8 cellular contexts compared by ENCODE assay signal in the genomic region with DNA sequence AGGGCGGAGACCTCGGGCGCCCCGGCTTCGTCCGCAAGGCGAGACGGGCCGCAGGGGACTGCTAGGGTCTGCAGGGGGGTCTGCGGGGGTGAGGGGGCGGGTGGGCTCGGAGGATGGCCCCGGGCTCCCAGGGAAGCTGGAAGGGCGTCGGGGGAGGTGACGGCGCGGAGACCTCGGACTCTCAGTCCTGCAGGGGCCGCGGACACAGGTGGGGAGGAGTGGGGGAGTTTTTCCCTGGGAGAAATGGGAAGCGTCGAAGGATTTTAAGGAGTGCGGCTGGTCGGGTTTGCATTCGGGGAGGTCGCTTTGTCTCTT. TPM values are rescaled to one million over a fixed set of nuclear protein-coding genes. Genes with fewer than 3 reads are reported as not detected.
DNase-seq lines count a peak whose midpoint lies in the region; ATAC-seq, FAIRE-seq and TF ChIP-seq lines count a peak whose summit lies in the region.

No MANE protein-coding gene starts in this region.

- peaks cover 0 to 3% of the 10 kb centered on the region in 2 experiments; a peak in 1 of 4 replicates for H3K27me3 ChIP-seq in GM12878 (replicated peaks in 1 of 2; ENCODE audit: control insufficient read depth in 2 of 2, insufficient read depth in 2 of 2, low read length in 1 of 2)
- no peaks in the 10 kb centered on the region for H3K27me3 ChIP-seq in right lobe of liver
- no peaks in the 10 kb centered on the region for H3K27me3 ChIP-seq in thoracic aorta (replicated peaks; ENCODE audit: insufficient read depth)

- SMC1A ChIA-PET in GM12878 (lab: Charles Lee; ENCODE audit: uncharacterized antibody, unreplicated experiment) = interaction anchor here (2.0 kb wide), 1 partner anchor 62 kb away, joined by 4 read pairs; no protein-coding TSS in a partner anchor

- H3K4me1 ChIP-seq in GM12878 (ENCODE audit: control insufficient read depth, insufficient read depth, low read length) (peaks cover 5% of the 10 kb centered on the region; the same call in 1 of the 2 replicates), right lobe of liver (peaks cover 0 to 11% (median 4%) of the 10 kb centered on the region in 4 donors), thoracic aorta (ENCODE audit: control insufficient read depth in 1 of 2, low read depth in 2 of 2) (peaks cover 7 to 18% of the 10 kb centered on the region in 2 donors)

- no peaks in the 10 kb centered on the region for H3K79me2 ChIP-seq in GM12878 (ENCODE audit: control insufficient read depth, insufficient read depth, low read length)

- H3K4me1 Mint-ChIP-seq in activated CD4-positive, alpha-beta T cell treated with anti-CD3 and anti-CD28 coated beads, Interleukin-2, amount 10 ng/mL, durations not matched to agents 7 days and 5 days = peaks cover 23% of the 10 kb centered on the region

- H3K27ac ChIP-seq in GM12878 (ENCODE audit: control insufficient read depth, insufficient read depth) (no peak overlapping the region), right lobe of liver (no peak overlapping the region), thoracic aorta (no peak overlapping the region)

- H3K4me3 ChIP-seq in GM12878 (no peak overlapping the region), right lobe of liver (peak overlapping the region; percentile 47 to 65 (median 57)), thoracic aorta (peak overlapping the region; percentile 88)

- no TSS peak for BruUV-seq in GM12878 (replicated peaks; lab: Mats Ljungman, UMichigan)

- no peak for TF ChIP-seq EP300 in GM12878 (IDR thresholded peaks at IDR 0.05; ENCODE audit: borderline replicate concordance in 1 of 2, control insufficient read depth in 1 of 2, low read depth in 2 of 2, low read length in 2 of 2)

- peaks cover 10% of the 10 kb centered on the region for H3K9me3 Mint-ChIP-seq in activated CD4-positive, alpha-beta T cell treated with anti-CD3 and anti-CD28 coated beads, Interleukin-2, amount 10 ng/mL, durations not matched to agents 7 days and 5 days

- TF ChIP-seq POLR2A in GM12878 (IDR thresholded peaks at IDR 0.05; ENCODE audit: low read depth, low read length) = no peak
- TF ChIP-seq POLR2A in right lobe of liver (IDR thresholded peaks at IDR 0.05) = no peak

- in situ Hi-C loops in GM12878 (cut with MboI) = no loop called here

- peak overlapping the region; percentile 60 for H3K4me3 Mint-ChIP-seq in activated CD4-positive, alpha-beta T cell treated with anti-CD3 and anti-CD28 coated beads, Interleukin-2, amount 10 ng/mL, durations not matched to agents 7 days and 5 days

- WGBS in GM12878 (ENCODE audit: insufficient coverage, insufficient replicate concordance, low lambda C conversion rate, missing lambda C conversion rate) = 40% methylated on average over 15 of the region's 27 CpGs
- 5% methylated on average over 8 of the region's 27 CpGs for WGBS in right lobe of liver (ENCODE audit: insufficient coverage, low coverage, low lambda C conversion rate, missing lambda C conversion rate)

- H3K27me3 Mint-ChIP-seq in activated CD4-positive, alpha-beta T cell treated with anti-CD3 and anti-CD28 coated beads, Interleukin-2, amount 10 ng/mL, durations not matched to agents 7 days and 5 days = peaks cover 26% of the 10 kb centered on the region

- no peaks in the 10 kb centered on the region for H3K36me3 ChIP-seq in GM12878 (ENCODE audit: control insufficient read depth in 2 of 2, insufficient read depth in 2 of 2, low read length in 1 of 2)
- H3K36me3 ChIP-seq in right lobe of liver = no peaks in the 10 kb centered on the region
- H3K36me3 ChIP-seq in thoracic aorta = no peaks in the 10 kb centered on the region

- RAD21 ChIA-PET in GM12878 (lab: Charles Lee; ENCODE audit: unreplicated experiment) = interaction anchor here (2.4 kb wide), 1 partner anchor 58 kb away, joined by 33 read pairs; no protein-coding TSS in a partner anchor

- H3K36me3 Mint-ChIP-seq in activated CD4-positive, alpha-beta T cell treated with anti-CD3 and anti-CD28 coated beads, Interleukin-2, amount 10 ng/mL, durations not matched to agents 7 days and 5 days (ENCODE audit: low read depth) = peaks cover 5% of the 10 kb centered on the region

- CTCF ChIA-PET in activated CD4-positive, alpha-beta T cell treated with anti-CD3 and anti-CD28 coated beads, Interleukin-2, amount 10 ng/mL, durations not matched to agents 7 days and 5 days (lab: Charles Lee) = interaction anchor here (0.9 to 2.9 kb wide), 14 partner anchors 17 to 167 kb away, joined by 3 to 26 read pairs (median 5); partner anchors contain the start of genes SIVA1 and ZBTB42
- CTCF ChIA-PET in GM12878 (lab: Yijun Ruan, JAX) = interaction anchor here (0.6 to 2.6 kb wide), 5 partner anchors 47 to 76 kb away, joined by 3 to 48 read pairs (median 5); no protein-coding TSS in a partner anchor

- ATAC-seq in GM12878 = no peak
- ATAC-seq in right lobe of liver = no peak
- no peak for ATAC-seq in thoracic aorta (ENCODE audit: insufficient number of reproducible peaks, low FRiP score, low read depth)
- no peak for ATAC-seq in HG03565 (IDR thresholded peaks at IDR 0.05; ENCODE audit: unreplicated experiment)

- TF ChIP-seq CTCF in GM12878 (IDR thresholded peaks at IDR 0.05 in 2 of 3, conservative IDR thresholded peaks at IDR 0.05 in 1 of 3; ENCODE audit: control insufficient read depth in 2 of 3, extremely low read depth in 1 of 3, insufficient read depth in 1 of 3, low read depth in 3 of 3, low read length in 3 of 3) = no peak
- no peak for TF ChIP-seq CTCF in right lobe of liver (IDR thresholded peaks at IDR 0.05)
- no peak for TF ChIP-seq CTCF in thoracic aorta (IDR thresholded peaks at IDR 0.05)

- DNase-seq in activated CD4-positive, alpha-beta T cell treated with anti-CD3 and anti-CD28 coated beads, Interleukin-2, amount 10 ng/mL, durations not matched to agents 7 days and 5 days = no peak
- no peak for DNase-seq in activated CD4-positive, alpha-beta T cell treated with anti-CD3 and anti-CD28 coated beads for 1 hour
- DNase-seq in GM12878 (ENCODE audit: low read depth, low spot score) (no peak), right lobe of liver (no peak), thoracic aorta (ENCODE audit: low spot score) (no peak), mucosa of gallbladder (ENCODE audit: low spot score) (no peak), midbrain (lab: John Stamatoyannopoulos, UW) (no peak)

- H3K9me3 ChIP-seq in GM12878 (replicated peaks; ENCODE audit: control insufficient read depth, insufficient read depth, low read length) (no peaks in the 10 kb centered on the region; the same call in 2 of the 3 replicates), right lobe of liver (no peaks in the 10 kb centered on the region), thoracic aorta (no peaks in the 10 kb centered on the region)

- peak overlapping the region; percentile 9; the same call in 1 of the 2 replicates for H3K4me2 ChIP-seq in GM12878 (ENCODE audit: control insufficient read depth, insufficient read depth)

- intact Hi-C loops in GM12878 (cut with micrococcal nuclease; ENCODE audit: unreplicated experiment) = loop anchor here (1.0 kb wide), 1 partner anchor 59 kb away; no protein-coding TSS in a partner anchor
- intact Hi-C loops in right lobe of liver (cut with DNase I) = no loop called here

- no peak for FAIRE-seq in GM12878 (lab: Jason Lieb, UNC)

- POLR2A ChIA-PET in activated CD4-positive, alpha-beta T cell treated with anti-CD3 and anti-CD28 coated beads, Interleukin-2, amount 10 ng/mL, durations not matched to agents 7 days and 5 days (lab: Charles Lee) = interaction anchor here (0.6 to 1.3 kb wide), 2 partner anchors 74 to 174 kb away, joined by 3 to 9 read pairs; partner anchors contain the start of gene SIVA1
- POLR2A ChIA-PET in GM12878 (lab: Charles Lee) = no interaction called here

- TF ChIP-seq RAD21 in GM12878 (IDR thresholded peaks at IDR 0.05; ENCODE audit: insufficient read depth, low read depth, low read length) = no peak

- no peaks in the 10 kb centered on the region for H4K20me1 ChIP-seq in GM12878 (ENCODE audit: control insufficient read depth, insufficient read depth)

- H2AFZ ChIP-seq in GM12878 (ENCODE audit: control insufficient read depth, low read depth, low read length) = no peak overlapping the region

- no peak overlapping the region for H3K27ac Mint-ChIP-seq in activated CD4-positive, alpha-beta T cell treated with anti-CD3 and anti-CD28 coated beads, Interleukin-2, amount 10 ng/mL, durations not matched to agents 7 days and 5 days

- H3K9ac ChIP-seq in GM12878 (ENCODE audit: control insufficient read depth, insufficient read depth, low read length) = no peak overlapping the region

RNA-seq across cellular contexts. Expression of gene ZBTB42, which starts 25.9 kb away (rescaled TPM):
- total RNA-seq in activated CD4-positive, alpha-beta T cell treated with anti-CD3 and anti-CD28 coated beads, Interleukin-2, amount 10 ng/mL, durations not matched to agents 7 days and 5 days = 1 to 10 TPM; 4.5 to 5.8 TPM
- total RNA-seq in GM12878 (2013; cell fraction: nucleolus; rRNA removed) = 1.8 and 3.7 TPM in 2 replicates
- total RNA-seq in GM12878 (2014; rRNA removed) = 0.33 and 0.68 TPM in 2 replicates
- 0.46 and 0.54 TPM in 2 replicates for total RNA-seq in GM12878 (2014; rRNA removed; fragmentation: Illumina TruSeq; extraction: Trizol)
- 1.2 and 1.3 TPM in 2 replicates for total RNA-seq in GM12878 (2021)
- polyA plus RNA-seq in GM12878 (2011; ENCODE audit: low read depth) = 0.07 TPM
- 0.10 and 0.22 TPM in 2 replicates for polyA plus RNA-seq in GM12878 (2011; rRNA removed)
- 0.36 and 0.38 TPM in 2 replicates for polyA plus RNA-seq in GM12878 (2011; cell fraction: cytosol; rRNA removed)
- 0.61 and 0.97 TPM in 2 replicates for polyA plus RNA-seq in GM12878 (2011; cell fraction: nucleus; rRNA removed)
- polyA plus RNA-seq in GM12878 (2012) = 0.27 and 0.28 TPM in 2 replicates
- 0.13 TPM in 1 of 2 replicates, not detected in the other for polyA plus RNA-seq in GM12878 (2014; fragmentation: Illumina TruSeq; extraction: Trizol)
- under 1 TPM in 1 of 2 experiments, not detected in 1; 0.05 TPM for polyA plus RNA-seq in GM12878 (2014; fragmentation: Nextera tagmentation; extraction: Ambion mirVana)
- 0.51 and 0.94 TPM in 2 replicates for polyA plus RNA-seq in GM12878 (2014; rRNA removed)
- polyA plus RNA-seq in GM12878 (2016; fragmentation: Nextera tagmentation; extraction: Ambion mirVana) = under 1 TPM in 1 of 2 experiments, not detected in 1; 0.23 TPM
- 0.44 and 1.7 TPM in 2 replicates for polyA minus RNA-seq in GM12878 (2011; rRNA and poly(A)+ RNA removed)
- 0.53 TPM in 1 of 2 replicates, not detected in the other for polyA minus RNA-seq in GM12878 (2011; cell fraction: cytosol; rRNA and poly(A)+ RNA removed)
- polyA minus RNA-seq in GM12878 (2011; cell fraction: nucleus; rRNA and poly(A)+ RNA removed) = 2.9 and 3.4 TPM in 2 replicates
- 10 to 100 TPM in 2 of 6 experiments, 1 to 10 TPM in 4; 2.2 to 13.7 (median 3.6) TPM for total RNA-seq in right lobe of liver
- 1 to 10 TPM; 3.2 to 4.4 TPM for total RNA-seq in thoracic aorta
- total RNA-seq in mucosa of gallbladder = 10.3 TPM

RNA-seq across cellular contexts. Expression of gene AKT1, which starts 31.3 kb away (rescaled TPM):
- total RNA-seq in activated CD4-positive, alpha-beta T cell treated with anti-CD3 and anti-CD28 coated beads, Interleukin-2, amount 10 ng/mL, durations not matched to agents 7 days and 5 days = 100 to 1,000 TPM; 159 to 166 TPM
- total RNA-seq in GM12878 (2013; cell fraction: nucleolus; rRNA removed) = 49.2 and 56.5 TPM in 2 replicates
- 70.8 and 83.6 TPM in 2 replicates for total RNA-seq in GM12878 (2014; rRNA removed)
- total RNA-seq in GM12878 (2014; rRNA removed; fragmentation: Illumina TruSeq; extraction: Trizol) = 55.9 and 62.4 TPM in 2 replicates
- total RNA-seq in GM12878 (2021) = 102 and 110 TPM in 2 replicates
- 19.1 TPM for polyA plus RNA-seq in GM12878 (2011; ENCODE audit: low read depth)
- polyA plus RNA-seq in GM12878 (2011; rRNA removed) = 44.8 and 70.3 TPM in 2 replicates
- 99.2 and 131 TPM in 2 replicates for polyA plus RNA-seq in GM12878 (2011; cell fraction: cytosol; rRNA removed)
- 234 and 307 TPM in 2 replicates for polyA plus RNA-seq in GM12878 (2011; cell fraction: nucleus; rRNA removed)
- 50.8 and 57.6 TPM in 2 replicates for polyA plus RNA-seq in GM12878 (2012)
- 19.3 and 55.4 TPM in 2 replicates for polyA plus RNA-seq in GM12878 (2014; fragmentation: Illumina TruSeq; extraction: Trizol)
- 1 to 10 TPM in 1 of 2 experiments, under 1 TPM in 1; 0.63 to 1.4 TPM for polyA plus RNA-seq in GM12878 (2014; fragmentation: Nextera tagmentation; extraction: Ambion mirVana)
- polyA plus RNA-seq in GM12878 (2014; rRNA removed) = 92.3 and 101 TPM in 2 replicates
- polyA plus RNA-seq in GM12878 (2016; fragmentation: Nextera tagmentation; extraction: Ambion mirVana) = 1 to 10 TPM; 9.0 to 9.2 TPM
- polyA minus RNA-seq in GM12878 (2011; rRNA and poly(A)+ RNA removed) = 64.3 and 96.2 TPM in 2 replicates
- 42.0 and 48.6 TPM in 2 replicates for polyA minus RNA-seq in GM12878 (2011; cell fraction: cytosol; rRNA and poly(A)+ RNA removed)
- 23.0 and 34.0 TPM in 2 replicates for polyA minus RNA-seq in GM12878 (2011; cell fraction: nucleus; rRNA and poly(A)+ RNA removed)
- total RNA-seq in right lobe of liver = 10 to 100 TPM; 66.7 to 92.1 (median 83.9) TPM
- total RNA-seq in thoracic aorta = 100 to 1,000 TPM; 158 to 162 TPM
- total RNA-seq in mucosa of gallbladder = 166 TPM

RNA-seq across cellular contexts. Expression of gene CEP170B, which starts 38.3 kb away (rescaled TPM):
- total RNA-seq in activated CD4-positive, alpha-beta T cell treated with anti-CD3 and anti-CD28 coated beads, Interleukin-2, amount 10 ng/mL, durations not matched to agents 7 days and 5 days = 1 to 10 TPM; 3.0 TPM
- 0.24 and 0.48 TPM in 2 replicates for total RNA-seq in GM12878 (2013; cell fraction: nucleolus; rRNA removed)
- total RNA-seq in GM12878 (2014; rRNA removed) (0.06 and 0.16 TPM in 2 replicates), GM12878 (2014; rRNA removed; fragmentation: Illumina TruSeq; extraction: Trizol) (0.04 and 0.05 TPM in 2 replicates), GM12878 (2021) (0.44 and 0.51 TPM in 2 replicates), right lobe of liver (10 to 100 TPM; 13.2 to 22.4 (median 16.8) TPM), thoracic aorta (10 to 100 TPM; 35.2 to 38.2 TPM), mucosa of gallbladder (95.6 TPM)
- 0.03 TPM for polyA plus RNA-seq in GM12878 (2011; ENCODE audit: low read depth)
- polyA plus RNA-seq in GM12878 (2011; rRNA removed) (0.03 TPM in 1 of 2 replicates, not detected in the other), GM12878 (2014; fragmentation: Illumina TruSeq; extraction: Trizol) (0.01 TPM in 1 of 2 replicates, not detected in the other), GM12878 (2014; fragmentation: Nextera tagmentation; extraction: Ambion mirVana) (not detected), GM12878 (2014; rRNA removed) (0.12 and 0.24 TPM in 2 replicates), GM12878 (2016; fragmentation: Nextera tagmentation; extraction: Ambion mirVana) (not detected)
- 0.03 and 0.04 TPM in 2 replicates for polyA plus RNA-seq in GM12878 (2011; cell fraction: cytosol; rRNA removed)
- polyA plus RNA-seq in GM12878 (2011; cell fraction: nucleus; rRNA removed) = 0.10 and 0.16 TPM in 2 replicates
- polyA plus RNA-seq in GM12878 (2012) = 0.12 and 0.14 TPM in 2 replicates
- not detected in 2 replicates for polyA minus RNA-seq in GM12878 (2011; rRNA and poly(A)+ RNA removed)
- polyA minus RNA-seq in GM12878 (2011; cell fraction: cytosol; rRNA and poly(A)+ RNA removed) = 0.31 and 0.40 TPM in 2 replicates
- under 0.01 and 0.29 TPM in 2 replicates for polyA minus RNA-seq in GM12878 (2011; cell fraction: nucleus; rRNA and poly(A)+ RNA removed)
